Comparison of ENCODE assay signal across 9 cellular contexts in genomic region chr1:229204863-229205777, GRCh38.
DNase-seq lines count a peak whose midpoint lies in the region; ATAC-seq, FAIRE-seq and TF ChIP-seq lines count a peak whose summit lies in the region.
"Had no signal": no experiment of that assay in that cellular context is flagged by ENCODE, and none has a peak within 500 bp of the region (broad histone marks: within the 10 kb centered on the region; RNA-seq: fewer than 3 reads in every experiment).

No MANE protein-coding gene starts in this region.

- H3K4me2 ChIP-seq in fibroblast of lung (ENCODE audit: extremely low read depth, insufficient read depth, low read length) = no peak overlapping the region

- peaks cover 15% of the 10 kb centered on the region for H3K27me3 Mint-ChIP-seq in CD4-positive, CD25-positive, alpha-beta regulatory T cell

- H3K27me3 ChIP-seq in CD4-positive, CD25-positive, alpha-beta regulatory T cell (ENCODE audit: control insufficient read depth, insufficient read depth, low read length) = no peaks in the 10 kb centered on the region
- H3K27me3 ChIP-seq in fibroblast of lung (ENCODE audit: control insufficient read depth, insufficient read depth, low read length) = no peaks in the 10 kb centered on the region

- TF ChIP-seq CTCF in fibroblast of lung (conservative IDR thresholded peaks at IDR 0.05 in 1 of 2, IDR thresholded peaks at IDR 0.05 in 1 of 2; ENCODE audit: low read depth in 1 of 2, low read length in 2 of 2) (no peak), GM20000 (IDR thresholded peaks at IDR 0.05; ENCODE audit: extremely low read depth, missing control alignments) (no peak)

- FAIRE-seq in GM12891 (lab: Jason Lieb, UNC) = no peak

- no peaks in the 10 kb centered on the region for H4K20me1 ChIP-seq in fibroblast of lung (ENCODE audit: control insufficient read depth, extremely low read depth, insufficient read depth, low read length)

- no peak overlapping the region for H3K4me3 ChIP-seq in CD4-positive, CD25-positive, alpha-beta regulatory T cell (ENCODE audit: low read depth, low read length)
- no peak overlapping the region for H3K4me3 ChIP-seq in fibroblast of lung (replicated peaks in 1 of 4; ENCODE audit: control extremely low read depth in 1 of 4, insufficient read depth in 1 of 4, low read depth in 3 of 4, low read length in 4 of 4)

- peaks cover 0 to 21% (median 6%) of the 10 kb centered on the region in 4 donors for H3K4me1 Mint-ChIP-seq in CD4-positive, CD25-positive, alpha-beta regulatory T cell

- no peak for ATAC-seq in CD4-positive, CD25-positive, alpha-beta regulatory T cell (ENCODE audit: low read depth in 2 of 2)

- no peak for DNase-seq in CD4-positive, CD25-positive, alpha-beta regulatory T cell
- DNase-seq in NCI-H446 (lab: John Stamatoyannopoulos, UW) = peak; percentile 56 to 84
- DNase-seq in fibroblast of lung (ENCODE audit: low read depth in 2 of 2) = peak; percentile 81 to 86
- DNase-seq in posterior vena cava (ENCODE audit: low spot score) = peak; percentile 81
- no peak for DNase-seq in middle frontal gyrus (ENCODE audit: extremely low spot score, low spot score)
- no peak for DNase-seq in GM12891 (ENCODE audit: insufficient read length, low spot score)
- DNase-seq in KG1 (lab: John Stamatoyannopoulos, UW) = no peak
- DNase-seq in GM20000 (ENCODE audit: low spot score) = no peak
- DNase-seq: activated naive CD4-positive, alpha-beta T cell treated with anti-CD3 and anti-CD28 coated beads, Interleukin-2, amount 50 U/mL, for 16 hours had no signal

- no peak overlapping the region for H3K4me3 Mint-ChIP-seq in CD4-positive, CD25-positive, alpha-beta regulatory T cell

- H3K27ac ChIP-seq in CD4-positive, CD25-positive, alpha-beta regulatory T cell (ENCODE audit: insufficient read depth, low read length, poor library complexity, severe bottlenecking) = no peak overlapping the region
- H3K27ac ChIP-seq in fibroblast of lung (ENCODE audit: insufficient read depth, low read length) = no peak overlapping the region

- no peaks in the 10 kb centered on the region for H3K36me3 ChIP-seq in CD4-positive, CD25-positive, alpha-beta regulatory T cell (ENCODE audit: control insufficient read depth, insufficient read depth, low read length)
- H3K36me3 ChIP-seq in fibroblast of lung (ENCODE audit: control insufficient read depth, insufficient read depth, low read length) = no peaks in the 10 kb centered on the region

- H3K36me3 Mint-ChIP-seq in CD4-positive, CD25-positive, alpha-beta regulatory T cell = no peaks in the 10 kb centered on the region

- intact Hi-C loops in posterior vena cava (cut with DNase I) = no loop called here

- no peaks in the 10 kb centered on the region for H3K9me3 ChIP-seq in CD4-positive, CD25-positive, alpha-beta regulatory T cell (ENCODE audit: control insufficient read depth in 2 of 2, low read length in 2 of 2)
- H3K9me3 ChIP-seq in fibroblast of lung (ENCODE audit: control insufficient read depth, insufficient read depth, low read depth, low read length) = no peaks in the 10 kb centered on the region

- peak overlapping the region in 2 of 3 donors; percentile 35 to 91 for H3K27ac Mint-ChIP-seq in CD4-positive, CD25-positive, alpha-beta regulatory T cell

- no peak for TF ChIP-seq POLR2A in GM12891 (IDR thresholded peaks at IDR 0.05; ENCODE audit: low read depth, low read length)

- no peak overlapping the region for H3K9ac ChIP-seq in fibroblast of lung (ENCODE audit: insufficient read depth, low read length)

- H3K4me1 ChIP-seq in CD4-positive, CD25-positive, alpha-beta regulatory T cell (ENCODE audit: control insufficient read depth, insufficient read depth, low read length, poor library complexity, severe bottlenecking) = peaks cover 2% of the 10 kb centered on the region
- no peaks in the 10 kb centered on the region for H3K4me1 ChIP-seq in fibroblast of lung (ENCODE audit: control insufficient read depth, extremely low read depth, insufficient read depth, low read length)

- no peaks in the 10 kb centered on the region for H3K79me2 ChIP-seq in fibroblast of lung (ENCODE audit: control insufficient read depth, insufficient read depth, low read length)

- no peak overlapping the region for H2AFZ ChIP-seq in fibroblast of lung (ENCODE audit: low read length)

- no peaks in the 10 kb centered on the region for H3K9me3 Mint-ChIP-seq in CD4-positive, CD25-positive, alpha-beta regulatory T cell

TF ChIP-seq in GM12891, 5 proteins besides CTCF, POLR2A, EP300 and RAD21:
- TF ChIP-seq TAF1 (IDR thresholded peaks at IDR 0.05; ENCODE audit: low read depth, low read length) (no peak), SPI1 (IDR thresholded peaks at IDR 0.05; ENCODE audit: low read depth, low read length) (no peak), POU2F2 (IDR thresholded peaks at IDR 0.05; ENCODE audit: low read depth, low read length) (no peak), PAX5 (IDR thresholded peaks at IDR 0.05; ENCODE audit: insufficient read depth, low read length, severe bottlenecking) (no peak), POLR2AphosphoS5 (IDR thresholded peaks at IDR 0.05; ENCODE audit: low read depth, low read length) (no peak)

Comparison
In these comparisons a context has a peak if more than half of its experiments do, and no peak if none do; other contexts are left out.
1. DNase-seq: peak in NCI-H446 (2 of 2), fibroblast of lung (2 of 2) and posterior vena cava (single experiment); none in CD4-positive, CD25-positive, alpha-beta regulatory T cell (0 of 3), middle frontal gyrus (single experiment), GM12891 (single experiment), KG1 (single experiment) and GM20000 (single experiment).